ENCODE assay signal across 2 cellular contexts in the genomic region with DNA sequence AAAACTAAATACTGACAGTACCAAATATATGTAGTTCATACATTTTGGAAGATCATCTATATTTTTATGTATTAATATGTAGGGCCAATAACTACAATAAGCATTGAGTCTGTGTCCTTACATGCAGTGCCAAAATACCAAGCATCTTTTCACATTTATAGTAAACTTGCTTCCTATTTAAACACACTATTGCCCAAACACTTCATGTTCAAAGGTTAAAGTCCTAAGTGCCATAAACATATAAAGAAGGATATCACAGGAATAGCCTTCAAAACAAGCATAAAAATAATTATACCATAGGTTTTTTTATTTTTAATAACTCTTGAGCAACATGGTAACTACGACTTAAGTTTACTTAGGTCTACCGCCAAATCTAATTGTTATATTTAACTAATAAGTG.
TF ChIP-seq lines count a peak whose summit lies in the region.

No MANE protein-coding gene starts in this region.

TF ChIP-seq in liver, 16 proteins besides CTCF, POLR2A, EP300 and RAD21:
- no peak for TF ChIP-seq TAF1 (conservative IDR thresholded peaks at IDR 0.05)
- peak; percentile 7 for TF ChIP-seq HNF4G (IDR thresholded peaks at IDR 0.05)
- peak; percentile 35 to 76 for TF ChIP-seq HNF4A (conservative IDR thresholded peaks at IDR 0.05)

TF ChIP-seq in HepG2, 621 proteins besides CTCF, POLR2A, EP300 and RAD21:
- TF ChIP-seq SMARCE1 (IDR thresholded peaks at IDR 0.05; ENCODE audit: borderline replicate concordance) (no peak), ZNF558 (CRISPR knock-in tag; IDR thresholded peaks at IDR 0.05; ENCODE audit: borderline replicate concordance) (no peak), SOX6 (IDR thresholded peaks at IDR 0.05) (no peak), SOX6 (CRISPR knock-in tag; IDR thresholded peaks at IDR 0.05) (no peak), ZNF678 (CRISPR knock-in tag; IDR thresholded peaks at IDR 0.05) (no peak)
- TF ChIP-seq, protein P1, sequence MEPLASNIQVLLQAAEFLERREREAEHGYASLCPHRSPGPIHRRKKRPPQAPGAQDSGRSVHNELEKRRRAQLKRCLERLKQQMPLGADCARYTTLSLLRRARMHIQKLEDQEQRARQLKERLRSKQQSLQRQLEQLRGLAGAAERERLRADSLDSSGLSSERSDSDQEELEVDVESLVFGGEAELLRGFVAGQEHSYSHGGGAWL (CRISPR knock-in tag; IDR thresholded peaks at IDR 0.05) = no peak
TF ChIP-seq in HepG2: peak in this region for 0.
